Comparison of ENCODE assay signal across 14 cellular contexts in genomic region chr14:76237349-76237990, GRCh38.
DNase-seq lines count a peak whose midpoint lies in the region; ATAC-seq, FAIRE-seq and TF ChIP-seq lines count a peak whose summit lies in the region.
"Had no signal": no experiment of that assay in that cellular context is flagged by ENCODE, and none has a peak within 500 bp of the region (broad histone marks: within the 10 kb centered on the region; RNA-seq: fewer than 3 reads in every experiment).

No MANE protein-coding gene starts in this region.

- no peaks in the 10 kb centered on the region for H3K36me3 ChIP-seq in H1 (ENCODE audit: control insufficient read depth in 2 of 4, insufficient read depth in 4 of 4, low read length in 3 of 4)

- CTCF ChIA-PET in H1 (lab: Charles Lee; ENCODE audit: partially characterized antibody) = interaction anchor here (0.6 to 1.6 kb wide), 5 partner anchors 9 to 116 kb away, joined by 3 to 6 read pairs (median 3); no protein-coding TSS in a partner anchor

- H3K9me3 Mint-ChIP-seq in H9 = peaks cover 15 to 17% of the 10 kb centered on the region in 2 experiments; a peak in 3 of 5 replicates

- H4K91ac ChIP-seq in H9 (ENCODE audit: insufficient read length, low read depth, low read length) (no peak overlapping the region), H1 (replicated peaks; ENCODE audit: insufficient read length, low read length) (no peak overlapping the region)

- no peak for TF ChIP-seq EP300 in H1 (IDR thresholded peaks at IDR 0.05; ENCODE audit: borderline replicate concordance in 1 of 2, low read depth in 2 of 2, low read length in 2 of 2)

- H3K27me3 Mint-ChIP-seq in H9 (ENCODE audit: low read depth) = no peaks in the 10 kb centered on the region; the same call in 1 of the 2 replicates
- H3K27me3 Mint-ChIP-seq: IgD-negative memory B cell had no signal

- no peak overlapping the region for H3K4me3 ChIP-seq in H1 (ENCODE audit: extremely low read depth in 1 of 4, insufficient read depth in 2 of 4, low read depth in 3 of 4, low read length in 4 of 4)
- H3K4me3 ChIP-seq: A549 had no signal

- FAIRE-seq in H1 (lab: Jason Lieb, UNC) (peak; percentile 73), GM19239 (lab: Jason Lieb, UNC) (no peak)
- FAIRE-seq: A549 had no signal

- H3K79me2 ChIP-seq in H9 (ENCODE audit: insufficient read depth, low read length) (no peaks in the 10 kb centered on the region), H1 (ENCODE audit: control insufficient read depth in 1 of 2, insufficient read depth in 2 of 2, low read length in 2 of 2) (no peaks in the 10 kb centered on the region)

- H3K56ac ChIP-seq in H9 (ENCODE audit: insufficient read length, low read depth, low read length) (no peak overlapping the region), H1 (replicated peaks; ENCODE audit: insufficient read length, low read depth, low read length) (no peak overlapping the region)

- H3K23ac ChIP-seq in H9 (ENCODE audit: insufficient read length, low read depth, low read length) (no peak overlapping the region), H1 (ENCODE audit: insufficient read length) (no peak overlapping the region)

- DNase-seq in H9 = no peak
- DNase-seq in H1 (ENCODE audit: low read depth in 1 of 2, low spot score in 2 of 2) = no peak
- DNase-seq in iPS-NIHi7 (ENCODE audit: extremely low spot score) = peak; percentile 48
- DNase-seq in GM19239 (ENCODE audit: insufficient read length, low spot score) = no peak
- DNase-seq: Caco-2; CD8-positive, alpha-beta T cell; DMS53; KG1 had no signal

- H4K8ac ChIP-seq in H9 (replicated peaks; ENCODE audit: insufficient read length, low read depth, low read length) (no peak overlapping the region), H1 (ENCODE audit: extremely low read depth, insufficient read depth, low read length) (no peak overlapping the region)

- peak overlapping the region in 2 of 3 experiments; percentile 10 to 70; a peak in 1 of 7 replicates for H3K27ac Mint-ChIP-seq in H9
- H3K27ac Mint-ChIP-seq: CD8-positive, alpha-beta T cell; IgD-negative memory B cell had no signal

- H3K27me3 ChIP-seq in H9 (ENCODE audit: insufficient read depth, low read length) (no peaks in the 10 kb centered on the region), H1 (replicated peaks in 1 of 4; ENCODE audit: control insufficient read depth in 3 of 4, extremely low read depth in 1 of 4, insufficient read depth in 3 of 4, low read length in 3 of 4) (no peaks in the 10 kb centered on the region)

- H3K9me3 ChIP-seq in H9 (ENCODE audit: control insufficient read depth, low read depth, low read length) = no peaks in the 10 kb centered on the region
- H3K9me3 ChIP-seq in H1 (ENCODE audit: insufficient read depth in 2 of 2, low read depth in 1 of 2, low read length in 1 of 2) = peaks cover 0 to 6% of the 10 kb centered on the region in 2 experiments; a peak in 1 of 4 replicates
- H3K9me3 ChIP-seq: Caco-2 had no signal

- H2BK120ac ChIP-seq in H9 (ENCODE audit: low read depth, low read length, poor library complexity, severe bottlenecking) (no peak overlapping the region), H1 (replicated peaks; ENCODE audit: low read depth, low read length) (no peak overlapping the region)

- H2AK5ac ChIP-seq in H9 (ENCODE audit: insufficient read length, low read length) (no peak overlapping the region), H1 (ENCODE audit: low read depth, low read length) (no peak overlapping the region)

- no CpG with 5 or more reads among the region's 6 CpGs for WGBS in H9 (ENCODE audit: extremely low coverage, insufficient read length, low lambda C conversion rate)
- WGBS in H1 (ENCODE audit: extremely low coverage in 1 of 2, insufficient coverage in 1 of 2, insufficient read length in 1 of 2, insufficient replicate concordance in 2 of 2, low coverage in 1 of 2, low lambda C conversion rate in 2 of 2, missing lambda C conversion rate in 1 of 2), 2 experiments = 53% methylated on average over 6 of the region's 6 CpGs; no CpG with 5 or more reads in 1 of the 2 experiments

- peaks cover 4% of the 10 kb centered on the region; the same call in 1 of the 2 replicates for H3K4me1 ChIP-seq in H9 (ENCODE audit: insufficient read depth, low read length)
- peaks cover 0 to 4% (median 0%) of the 10 kb centered on the region in 4 experiments; a peak in 3 of 7 replicates for H3K4me1 ChIP-seq in H1 (replicated peaks in 1 of 4; ENCODE audit: control insufficient read depth in 3 of 4, insufficient read depth in 4 of 4, low read length in 3 of 4)
- H3K4me1 ChIP-seq: A549, Caco-2 had no signal

- H4K5ac ChIP-seq in H9 (ENCODE audit: insufficient read length, low read depth, low read length) = no peak overlapping the region
- no peak overlapping the region for H4K5ac ChIP-seq in H1 (ENCODE audit: insufficient read length, low read depth, low read length)

- H3K36me3 Mint-ChIP-seq in H9 (ENCODE audit: insufficient read depth in 1 of 3, low read depth in 3 of 3) = peaks cover 4 to 12% (median 5%) of the 10 kb centered on the region in 3 experiments; a peak in 5 of 7 replicates

- H3K4me2 ChIP-seq in H9 (ENCODE audit: insufficient read depth, insufficient read length, low read length) = no peak overlapping the region
- no peak overlapping the region for H3K4me2 ChIP-seq in H1 (ENCODE audit: insufficient read depth in 1 of 2, low read depth in 2 of 2, low read length in 2 of 2)
- H3K4me2 ChIP-seq: A549 had no signal

- H3K27ac ChIP-seq in H9 (ENCODE audit: insufficient read length, low read depth, low read length) (no peak overlapping the region), H1 (ENCODE audit: low read depth, low read length) (no peak overlapping the region)
- H3K27ac ChIP-seq: A549 had no signal

- H2BK5ac ChIP-seq in H9 (ENCODE audit: insufficient read length, low read length) (no peak overlapping the region), H1 (ENCODE audit: low read depth, low read length) (no peak overlapping the region)

- H3K79me1 ChIP-seq in H9 (ENCODE audit: insufficient read depth, low read depth, low read length, poor library complexity, severe bottlenecking) (no peaks in the 10 kb centered on the region), H1 (ENCODE audit: low read depth, low read length) (no peaks in the 10 kb centered on the region)

- no peak for ATAC-seq in GM18520 (IDR thresholded peaks at IDR 0.05; ENCODE audit: unreplicated experiment)
- ATAC-seq in HG02885 (IDR thresholded peaks at IDR 0.05; ENCODE audit: poor library complexity, unreplicated experiment) = no peak
- ATAC-seq in GM19023 (IDR thresholded peaks at IDR 0.05; ENCODE audit: unreplicated experiment) = no peak
- ATAC-seq: A549; CD8-positive, alpha-beta T cell had no signal

- no peak overlapping the region for H3T11ph ChIP-seq in H9 (ENCODE audit: low read length)

- TF ChIP-seq POLR2A in H1 (IDR thresholded peaks at IDR 0.05; ENCODE audit: control extremely low read depth in 1 of 2, low read depth in 2 of 2, low read length in 2 of 2) = no peak

- H3K4ac ChIP-seq in H9 (ENCODE audit: low read depth, low read length) = no peak overlapping the region
- H3K4ac ChIP-seq in H1 (replicated peaks; ENCODE audit: insufficient read length, low read depth, low read length) = no peak overlapping the region

- H3K18ac ChIP-seq in H9 (ENCODE audit: insufficient read length, low read depth, low read length) (no peak overlapping the region), H1 (ENCODE audit: extremely low read depth, low read length) (no peak overlapping the region)

- no peak overlapping the region for H2BK12ac ChIP-seq in H9 (ENCODE audit: insufficient read length, low read depth, low read length)
- H2BK12ac ChIP-seq in H1 (ENCODE audit: low read depth, low read length) = no peak overlapping the region

- H3K9ac ChIP-seq in H9 (ENCODE audit: extremely low read depth, insufficient read length, low read length) (no peak overlapping the region), H1 (replicated peaks in 1 of 4; ENCODE audit: extremely low read depth in 1 of 4, low read depth in 3 of 4, low read length in 3 of 4) (no peak overlapping the region)

- H4K20me1 ChIP-seq in H9 (ENCODE audit: control insufficient read depth, insufficient read depth, insufficient read length) (no peaks in the 10 kb centered on the region), H1 (replicated peaks in 1 of 2; ENCODE audit: control insufficient read depth in 1 of 2, insufficient read depth in 2 of 2, low read length in 2 of 2) (no peaks in the 10 kb centered on the region)

- H3K23me2 ChIP-seq in H9 (ENCODE audit: insufficient read length, low read depth, low read length, poor library complexity, severe bottlenecking) (no peaks in the 10 kb centered on the region), H1 (ENCODE audit: low read depth, low read length) (no peaks in the 10 kb centered on the region)

- H2AFZ ChIP-seq in H9 (ENCODE audit: low read length) (no peak overlapping the region), H1 (ENCODE audit: low read length) (peak overlapping the region; percentile 91)

- no peak overlapping the region for H3K4me3 Mint-ChIP-seq in H9
- H3K4me3 Mint-ChIP-seq: CD14-positive monocyte; CD8-positive, alpha-beta T cell; IgD-negative memory B cell had no signal

- no peak overlapping the region for H2BK15ac ChIP-seq in H9 (ENCODE audit: low read depth, low read length)
- no peak overlapping the region for H2BK15ac ChIP-seq in H1 (ENCODE audit: low read length)

- no peak overlapping the region for H3K14ac ChIP-seq in H9 (ENCODE audit: insufficient read depth, low read length)
- no peak overlapping the region for H3K14ac ChIP-seq in H1 (ENCODE audit: insufficient read length)

- POLR2A ChIA-PET in H1 (lab: Charles Lee; ENCODE audit: partially characterized antibody) = interaction anchor here (0.6 kb wide), 1 partner anchor 39 kb away, joined by 5 read pairs; no protein-coding TSS in a partner anchor

- peak in 1 of 2 experiments; percentile 10; a peak in 1 of 4 replicates for TF ChIP-seq RAD21 in H1 (IDR thresholded peaks at IDR 0.05 in 1 of 2, conservative IDR thresholded peaks at IDR 0.05 in 1 of 2; ENCODE audit: low read depth in 2 of 2, low read length in 2 of 2)

- TF ChIP-seq CTCF in H9 (conservative IDR thresholded peaks at IDR 0.05) = peak; percentile 23; the same call in 1 of the 3 replicates
- peak in 1 of 3 experiments; percentile 29; a peak in 1 of 4 replicates for TF ChIP-seq CTCF in H1 (IDR thresholded peaks at IDR 0.05; ENCODE audit: control extremely low read depth in 1 of 3, insufficient read depth in 1 of 3, low read depth in 1 of 3, low read length in 3 of 3)

- H2BK20ac ChIP-seq in H9 (ENCODE audit: low read depth, low read length, poor library complexity, severe bottlenecking) (no peak overlapping the region), H1 (ENCODE audit: low read length) (no peak overlapping the region)

- peaks cover 8 to 10% of the 10 kb centered on the region in 2 experiments for H3K4me1 Mint-ChIP-seq in H9

TF ChIP-seq in H1, 55 proteins besides CTCF, POLR2A, EP300 and RAD21 (continues in another document):
- TF ChIP-seq CEBPB (IDR thresholded peaks at IDR 0.05; ENCODE audit: low read depth, low read length) (no peak), GTF2F1 (IDR thresholded peaks at IDR 0.05; ENCODE audit: borderline replicate concordance, low read depth, low read length) (no peak), FOSL1 (IDR thresholded peaks at IDR 0.05; ENCODE audit: insufficient read depth, low read depth, low read length) (no peak)
